In the genomic region with DNA sequence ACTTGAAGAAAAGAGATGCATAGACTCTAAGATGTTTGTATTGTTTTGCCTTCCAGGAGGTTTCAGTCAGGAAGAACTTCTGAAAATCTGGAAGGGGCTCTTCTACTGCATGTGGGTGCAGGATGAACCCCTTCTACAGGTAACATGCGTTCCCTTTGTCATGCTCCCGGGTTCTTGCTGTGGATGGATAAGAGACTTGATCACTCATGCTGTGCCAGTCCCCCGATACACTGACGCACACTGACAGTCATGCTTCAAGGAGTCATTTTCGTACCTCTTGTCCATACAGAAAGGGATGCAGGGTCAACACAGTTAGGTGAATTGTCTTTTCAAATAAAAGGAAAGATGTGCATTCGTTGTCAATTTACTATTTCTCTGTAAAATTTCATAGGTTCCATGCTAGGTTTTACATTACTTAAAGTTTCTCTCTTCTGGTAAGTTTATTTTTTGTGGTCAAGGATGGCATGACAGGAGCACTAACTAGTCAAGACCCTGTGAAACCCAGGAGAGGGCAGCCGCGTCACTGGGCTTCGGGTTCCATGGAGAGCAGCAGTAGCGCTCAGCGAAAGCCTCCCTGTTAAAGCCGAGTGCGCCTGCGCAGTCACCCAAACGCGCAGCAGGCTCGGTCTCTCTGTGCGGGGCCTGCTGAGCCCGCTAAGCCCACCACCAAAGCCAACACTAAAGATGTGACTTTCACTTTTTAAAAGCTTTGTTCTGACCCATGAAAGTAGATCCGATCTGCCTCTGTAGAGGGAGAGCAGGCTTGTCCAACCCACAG, we compare ENCODE assay signal across 2 cellular contexts.
TF ChIP-seq lines count a peak whose summit lies in the region.

No MANE protein-coding gene starts in this region.

TF ChIP-seq in HepG2, 621 proteins besides CTCF, POLR2A, EP300 and RAD21:
- TF ChIP-seq NR2F1 (CRISPR knock-in tag; IDR thresholded peaks at IDR 0.05) (no peak), KMT2B (CRISPR knock-in tag; IDR thresholded peaks at IDR 0.05) (no peak)
TF ChIP-seq in HepG2: peak in this region for 0.

TF ChIP-seq in liver, 16 proteins besides CTCF, POLR2A, EP300 and RAD21:
- TF ChIP-seq JUND (IDR thresholded peaks at IDR 0.05) (no peak), GABPA (IDR thresholded peaks at IDR 0.05 in 1 of 2, conservative IDR thresholded peaks at IDR 0.05 in 1 of 2) (no peak), RXRA (IDR thresholded peaks at IDR 0.05) (no peak), TAF1 (conservative IDR thresholded peaks at IDR 0.05) (no peak), FOXA2 (IDR thresholded peaks at IDR 0.05) (no peak), HNF4G (IDR thresholded peaks at IDR 0.05) (no peak), FOXA1 (IDR thresholded peaks at IDR 0.05) (no peak), YY1 (IDR thresholded peaks at IDR 0.05) (no peak), HNF4A (conservative IDR thresholded peaks at IDR 0.05) (no peak), EGR1 (IDR thresholded peaks at IDR 0.05; ENCODE audit: low read depth in 2 of 2) (no peak)
- TF ChIP-seq, protein P1, sequence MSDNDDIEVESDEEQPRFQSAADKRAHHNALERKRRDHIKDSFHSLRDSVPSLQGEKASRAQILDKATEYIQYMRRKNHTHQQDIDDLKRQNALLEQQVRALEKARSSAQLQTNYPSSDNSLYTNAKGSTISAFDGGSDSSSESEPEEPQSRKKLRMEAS (IDR thresholded peaks at IDR 0.05), result no peak
- TF ChIP-seq, protein P2, sequence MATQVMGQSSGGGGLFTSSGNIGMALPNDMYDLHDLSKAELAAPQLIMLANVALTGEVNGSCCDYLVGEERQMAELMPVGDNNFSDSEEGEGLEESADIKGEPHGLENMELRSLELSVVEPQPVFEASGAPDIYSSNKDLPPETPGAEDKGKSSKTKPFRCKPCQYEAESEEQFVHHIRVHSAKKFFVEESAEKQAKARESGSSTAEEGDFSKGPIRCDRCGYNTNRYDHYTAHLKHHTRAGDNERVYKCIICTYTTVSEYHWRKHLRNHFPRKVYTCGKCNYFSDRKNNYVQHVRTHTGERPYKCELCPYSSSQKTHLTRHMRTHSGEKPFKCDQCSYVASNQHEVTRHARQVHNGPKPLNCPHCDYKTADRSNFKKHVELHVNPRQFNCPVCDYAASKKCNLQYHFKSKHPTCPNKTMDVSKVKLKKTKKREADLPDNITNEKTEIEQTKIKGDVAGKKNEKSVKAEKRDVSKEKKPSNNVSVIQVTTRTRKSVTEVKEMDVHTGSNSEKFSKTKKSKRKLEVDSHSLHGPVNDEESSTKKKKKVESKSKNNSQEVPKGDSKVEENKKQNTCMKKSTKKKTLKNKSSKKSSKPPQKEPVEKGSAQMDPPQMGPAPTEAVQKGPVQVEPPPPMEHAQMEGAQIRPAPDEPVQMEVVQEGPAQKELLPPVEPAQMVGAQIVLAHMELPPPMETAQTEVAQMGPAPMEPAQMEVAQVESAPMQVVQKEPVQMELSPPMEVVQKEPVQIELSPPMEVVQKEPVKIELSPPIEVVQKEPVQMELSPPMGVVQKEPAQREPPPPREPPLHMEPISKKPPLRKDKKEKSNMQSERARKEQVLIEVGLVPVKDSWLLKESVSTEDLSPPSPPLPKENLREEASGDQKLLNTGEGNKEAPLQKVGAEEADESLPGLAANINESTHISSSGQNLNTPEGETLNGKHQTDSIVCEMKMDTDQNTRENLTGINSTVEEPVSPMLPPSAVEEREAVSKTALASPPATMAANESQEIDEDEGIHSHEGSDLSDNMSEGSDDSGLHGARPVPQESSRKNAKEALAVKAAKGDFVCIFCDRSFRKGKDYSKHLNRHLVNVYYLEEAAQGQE (IDR thresholded peaks at IDR 0.05), result no peak
- TF ChIP-seq, protein P3, sequence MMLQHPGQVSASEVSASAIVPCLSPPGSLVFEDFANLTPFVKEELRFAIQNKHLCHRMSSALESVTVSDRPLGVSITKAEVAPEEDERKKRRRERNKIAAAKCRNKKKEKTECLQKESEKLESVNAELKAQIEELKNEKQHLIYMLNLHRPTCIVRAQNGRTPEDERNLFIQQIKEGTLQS (IDR thresholded peaks at IDR 0.05), result no peak
